8 cellular contexts compared by ENCODE assay signal in the genomic region with DNA sequence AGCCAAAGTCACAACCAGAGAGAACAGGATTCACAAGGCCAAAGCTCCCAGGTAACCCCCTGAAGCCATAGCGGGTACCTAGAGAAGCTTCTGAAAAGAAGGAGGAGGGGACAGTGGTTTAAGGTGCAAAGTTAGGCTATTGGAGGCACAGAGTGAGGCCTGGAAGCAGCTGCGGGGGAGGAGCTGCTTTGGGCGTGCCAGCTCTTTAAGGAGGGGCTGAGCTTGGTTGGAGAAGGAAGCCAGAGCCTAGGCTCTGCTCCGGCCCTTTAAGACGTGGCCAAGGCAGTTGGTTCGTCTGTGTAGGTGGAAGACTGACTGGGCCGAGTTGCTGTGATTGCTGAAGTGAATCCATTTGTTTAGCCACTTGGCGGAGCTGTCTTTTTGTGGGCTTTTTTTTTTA.
A peak's percentile ranks its signal among the peaks of the same experiment; 100 is the strongest.
DNase-seq lines count a peak whose midpoint lies in the region; ATAC-seq and TF ChIP-seq lines count a peak whose summit lies in the region.

No MANE protein-coding gene starts in this region.

- H3K9me3 ChIP-seq in iPS-20b (ENCODE audit: insufficient read depth, low read depth, low read length): no peaks in the 10 kb centered on the region

- H3K4me3 ChIP-seq in ACC112 (ENCODE audit: low read depth, low read length) (peak overlapping the region; percentile 81), astrocyte of the spinal cord (ENCODE audit: low read depth, low read length) (no peak overlapping the region), iPS-20b (ENCODE audit: low read length) (peak overlapping the region; percentile 76)

- peak overlapping the region; percentile 77; the same call in 1 of the 2 replicates for H3K9ac ChIP-seq in iPS-20b (ENCODE audit: low read depth, low read length)

- H2AFZ ChIP-seq in ACC112 (ENCODE audit: low read length, unreplicated experiment): no peak overlapping the region

- DNase-seq in astrocyte of the spinal cord (ENCODE audit: low read depth, low spot score): peak; percentile 6
- no peak for DNase-seq in NCI-H187 treated with DMSO at 0.1 percent for 48 hours (lab: John Stamatoyannopoulos, UW)
- no peak for DNase-seq in amniotic stem cell (lab: John Stamatoyannopoulos, UW)

- no peak overlapping the region for H3K27ac Mint-ChIP-seq in stimulated activated naive CD8-positive, alpha-beta T cell treated with anti-CD3 and anti-CD28 coated beads, Interleukin-15, Interleukin-2, amounts not matched to agents 100 ng/mL and 50 ng/mL, for 24 hours

- no peaks in the 10 kb centered on the region for H3K79me2 ChIP-seq in ACC112 (ENCODE audit: control insufficient read depth, insufficient read depth, low read length, unreplicated experiment)

- H3K9me3 Mint-ChIP-seq in stimulated activated naive CD8-positive, alpha-beta T cell treated with anti-CD3 and anti-CD28 coated beads, Interleukin-15, Interleukin-2, amounts not matched to agents 100 ng/mL and 50 ng/mL, for 24 hours: no peaks in the 10 kb centered on the region

- H3K36me3 Mint-ChIP-seq in stimulated activated naive CD8-positive, alpha-beta T cell treated with anti-CD3 and anti-CD28 coated beads, Interleukin-15, Interleukin-2, amounts not matched to agents 100 ng/mL and 50 ng/mL, for 24 hours (ENCODE audit: low read depth): no peaks in the 10 kb centered on the region

- H3K27ac ChIP-seq in ACC112 (ENCODE audit: low read depth, low read length): 0 out of 2 replicates have a peak overlapping the region, but pooled peaks have one; percentile 23
- no peak overlapping the region for H3K27ac ChIP-seq in iPS-20b (ENCODE audit: low read length)

- in situ Hi-C loops in astrocyte of the spinal cord (cut with HindIII; ENCODE audit: low sequenced_read_pairs): no loop called here

- ATAC-seq in GM18868 (IDR thresholded peaks at IDR 0.05; ENCODE audit: unreplicated experiment) (peak; percentile 91), HG03097 (IDR thresholded peaks at IDR 0.05; ENCODE audit: low FRiP score, unreplicated experiment) (peak; percentile 80)

- TF ChIP-seq CTCF in astrocyte of the spinal cord (IDR thresholded peaks at IDR 0.05; ENCODE audit: low read depth, low read length): no peak

- H3K27me3 Mint-ChIP-seq in stimulated activated naive CD8-positive, alpha-beta T cell treated with anti-CD3 and anti-CD28 coated beads, Interleukin-15, Interleukin-2, amounts not matched to agents 100 ng/mL and 50 ng/mL, for 24 hours: peaks cover 5% of the 10 kb centered on the region

- peaks cover 8% of the 10 kb centered on the region for H3K4me1 Mint-ChIP-seq in stimulated activated naive CD8-positive, alpha-beta T cell treated with anti-CD3 and anti-CD28 coated beads, Interleukin-15, Interleukin-2, amounts not matched to agents 100 ng/mL and 50 ng/mL, for 24 hours (ENCODE audit: low read depth)

- H3K4me3 Mint-ChIP-seq in stimulated activated naive CD8-positive, alpha-beta T cell treated with anti-CD3 and anti-CD28 coated beads, Interleukin-15, Interleukin-2, amounts not matched to agents 100 ng/mL and 50 ng/mL, for 24 hours: peak overlapping the region; percentile 77

- H3K27me3 ChIP-seq in ACC112 (ENCODE audit: insufficient read depth, low read length) (peaks cover 8% of the 10 kb centered on the region; the same call in 1 of the 2 replicates), iPS-20b (ENCODE audit: insufficient read depth, low read length) (no peaks in the 10 kb centered on the region; the same call in 1 of the 2 replicates)

- H3K36me3 ChIP-seq in ACC112 (ENCODE audit: insufficient read depth, low read length) (no peaks in the 10 kb centered on the region), iPS-20b (ENCODE audit: insufficient read depth, low read depth, low read length) (no peaks in the 10 kb centered on the region)

- no peaks in the 10 kb centered on the region for H3K4me1 ChIP-seq in ACC112 (ENCODE audit: control insufficient read depth, insufficient read depth, low read length, unreplicated experiment)
- H3K4me1 ChIP-seq in iPS-20b (ENCODE audit: insufficient read depth, low read length): no peaks in the 10 kb centered on the region; the same call in 1 of the 2 replicates
